ENCODE assay signal across 1 cellular context in the genomic region with DNA sequence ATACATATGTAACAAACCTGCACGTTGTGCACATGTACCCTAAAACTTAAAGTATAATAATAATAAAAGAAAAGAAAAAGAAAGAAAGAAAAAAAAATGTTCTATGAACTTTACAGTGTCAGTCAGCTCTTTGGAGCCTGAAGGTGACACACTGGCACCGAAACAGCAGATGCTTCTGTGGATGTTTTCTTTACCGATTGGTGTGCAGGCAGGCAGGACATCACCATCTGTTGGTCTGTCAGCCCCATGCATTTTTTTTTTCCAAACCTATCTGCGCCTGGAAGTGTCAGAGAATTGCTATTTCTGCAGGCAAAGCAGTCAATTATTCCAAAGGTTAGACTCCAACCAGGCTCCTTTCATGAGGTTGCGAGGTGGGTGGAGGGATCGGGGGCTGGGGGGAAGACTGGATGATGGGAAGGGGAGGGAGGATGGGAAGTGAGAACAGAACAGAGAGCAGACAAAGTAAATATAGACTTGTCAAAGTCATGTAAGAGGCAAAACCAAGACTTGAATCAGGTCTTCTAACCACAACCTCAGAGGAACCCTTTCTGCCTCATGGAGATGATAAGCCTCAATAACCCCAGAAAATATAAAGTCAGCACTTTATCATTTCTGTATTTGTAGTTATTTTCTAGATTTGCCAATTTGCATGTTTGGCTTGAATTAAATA.
TF ChIP-seq lines count a peak whose summit lies in the region.

No MANE protein-coding gene starts in this region.

TF ChIP-seq in GM23338, 12 proteins besides CTCF, POLR2A, EP300 and RAD21 (continued from another document):
- TF ChIP-seq, protein P1, sequence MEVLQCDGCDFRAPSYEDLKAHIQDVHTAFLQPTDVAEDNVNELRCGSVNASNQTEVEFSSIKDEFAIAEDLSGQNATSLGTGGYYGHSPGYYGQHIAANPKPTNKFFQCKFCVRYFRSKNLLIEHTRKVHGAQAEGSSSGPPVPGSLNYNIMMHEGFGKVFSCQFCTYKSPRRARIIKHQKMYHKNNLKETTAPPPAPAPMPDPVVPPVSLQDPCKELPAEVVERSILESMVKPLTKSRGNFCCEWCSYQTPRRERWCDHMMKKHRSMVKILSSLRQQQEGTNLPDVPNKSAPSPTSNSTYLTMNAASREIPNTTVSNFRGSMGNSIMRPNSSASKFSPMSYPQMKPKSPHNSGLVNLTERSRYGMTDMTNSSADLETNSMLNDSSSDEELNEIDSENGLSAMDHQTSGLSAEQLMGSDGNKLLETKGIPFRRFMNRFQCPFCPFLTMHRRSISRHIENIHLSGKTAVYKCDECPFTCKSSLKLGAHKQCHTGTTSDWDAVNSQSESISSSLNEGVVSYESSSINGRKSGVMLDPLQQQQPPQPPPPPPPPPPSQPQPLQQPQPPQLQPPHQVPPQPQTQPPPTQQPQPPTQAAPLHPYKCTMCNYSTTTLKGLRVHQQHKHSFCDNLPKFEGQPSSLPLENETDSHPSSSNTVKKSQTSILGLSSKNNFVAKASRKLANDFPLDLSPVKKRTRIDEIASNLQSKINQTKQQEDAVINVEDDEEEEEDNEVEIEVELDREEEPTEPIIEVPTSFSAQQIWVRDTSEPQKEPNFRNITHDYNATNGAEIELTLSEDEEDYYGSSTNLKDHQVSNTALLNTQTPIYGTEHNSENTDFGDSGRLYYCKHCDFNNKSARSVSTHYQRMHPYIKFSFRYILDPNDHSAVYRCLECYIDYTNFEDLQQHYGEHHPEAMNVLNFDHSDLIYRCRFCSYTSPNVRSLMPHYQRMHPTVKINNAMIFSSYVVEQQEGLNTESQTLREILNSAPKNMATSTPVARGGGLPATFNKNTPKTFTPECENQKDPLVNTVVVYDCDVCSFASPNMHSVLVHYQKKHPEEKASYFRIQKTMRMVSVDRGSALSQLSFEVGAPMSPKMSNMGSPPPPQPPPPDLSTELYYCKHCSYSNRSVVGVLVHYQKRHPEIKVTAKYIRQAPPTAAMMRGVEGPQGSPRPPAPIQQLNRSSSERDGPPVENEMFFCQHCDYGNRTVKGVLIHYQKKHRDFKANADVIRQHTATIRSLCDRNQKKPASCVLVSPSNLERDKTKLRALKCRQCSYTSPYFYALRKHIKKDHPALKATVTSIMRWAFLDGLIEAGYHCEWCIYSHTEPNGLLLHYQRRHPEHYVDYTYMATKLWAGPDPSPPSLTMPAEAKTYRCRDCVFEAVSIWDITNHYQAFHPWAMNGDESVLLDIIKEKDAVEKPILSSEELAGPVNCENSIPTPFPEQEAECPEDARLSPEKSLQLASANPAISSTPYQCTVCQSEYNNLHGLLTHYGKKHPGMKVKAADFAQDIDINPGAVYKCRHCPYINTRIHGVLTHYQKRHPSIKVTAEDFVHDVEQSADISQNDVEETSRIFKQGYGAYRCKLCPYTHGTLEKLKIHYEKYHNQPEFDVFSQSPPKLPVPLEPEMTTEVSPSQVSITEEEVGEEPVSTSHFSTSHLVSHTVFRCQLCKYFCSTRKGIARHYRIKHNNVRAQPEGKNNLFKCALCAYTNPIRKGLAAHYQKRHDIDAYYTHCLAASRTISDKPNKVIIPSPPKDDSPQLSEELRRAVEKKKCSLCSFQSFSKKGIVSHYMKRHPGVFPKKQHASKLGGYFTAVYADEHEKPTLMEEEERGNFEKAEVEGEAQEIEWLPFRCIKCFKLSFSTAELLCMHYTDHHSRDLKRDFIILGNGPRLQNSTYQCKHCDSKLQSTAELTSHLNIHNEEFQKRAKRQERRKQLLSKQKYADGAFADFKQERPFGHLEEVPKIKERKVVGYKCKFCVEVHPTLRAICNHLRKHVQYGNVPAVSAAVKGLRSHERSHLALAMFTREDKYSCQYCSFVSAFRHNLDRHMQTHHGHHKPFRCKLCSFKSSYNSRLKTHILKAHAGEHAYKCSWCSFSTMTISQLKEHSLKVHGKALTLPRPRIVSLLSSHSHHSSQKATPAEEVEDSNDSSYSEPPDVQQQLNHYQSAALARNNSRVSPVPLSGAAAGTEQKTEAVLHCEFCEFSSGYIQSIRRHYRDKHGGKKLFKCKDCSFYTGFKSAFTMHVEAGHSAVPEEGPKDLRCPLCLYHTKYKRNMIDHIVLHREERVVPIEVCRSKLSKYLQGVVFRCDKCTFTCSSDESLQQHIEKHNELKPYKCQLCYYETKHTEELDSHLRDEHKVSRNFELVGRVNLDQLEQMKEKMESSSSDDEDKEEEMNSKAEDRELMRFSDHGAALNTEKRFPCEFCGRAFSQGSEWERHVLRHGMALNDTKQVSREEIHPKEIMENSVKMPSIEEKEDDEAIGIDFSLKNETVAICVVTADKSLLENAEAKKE (CRISPR knock-in tag; IDR thresholded peaks at IDR 0.05) = no peak
